In the genomic region with DNA sequence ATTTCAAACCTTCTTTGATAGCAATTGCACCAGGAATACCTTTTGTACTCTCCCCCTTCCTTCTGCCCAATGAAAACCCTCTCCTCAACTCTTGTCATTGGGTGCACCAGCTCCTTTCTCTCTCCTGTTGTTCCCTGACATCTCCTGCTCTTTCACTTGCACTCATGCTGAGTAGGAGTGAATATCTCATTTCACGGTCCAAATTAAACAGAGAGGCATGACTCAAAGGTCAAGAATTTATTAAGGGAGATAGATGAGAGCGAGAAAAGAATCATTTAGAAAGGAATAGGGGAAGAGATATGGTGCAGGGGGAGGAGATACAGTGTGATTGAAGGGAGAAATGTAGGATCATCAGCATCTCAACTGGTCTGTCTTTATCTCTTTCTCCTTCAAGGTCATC, we compare ENCODE assay signal across 13 cellular contexts. TPM values are rescaled to one million over a fixed set of nuclear protein-coding genes. Genes with fewer than 3 reads are reported as not detected.
DNase-seq lines count a peak whose midpoint lies in the region; ATAC-seq, FAIRE-seq and TF ChIP-seq lines count a peak whose summit lies in the region.
"Had no signal": no experiment of that assay in that cellular context is flagged by ENCODE, and none has a peak within 500 bp of the region (broad histone marks: within the 10 kb centered on the region; RNA-seq: fewer than 3 reads in every experiment).

No MANE protein-coding gene starts in this region.

- no peaks in the 10 kb centered on the region for H3K79me1 ChIP-seq in mesendoderm (ENCODE audit: low read length)

- H3K9ac ChIP-seq in astrocyte (ENCODE audit: low read length) (no peak overlapping the region), mesendoderm (ENCODE audit: low read length) (no peak overlapping the region)

- H3K56ac ChIP-seq in mesendoderm (ENCODE audit: low read length), result no peak overlapping the region

- no peak for DNase-seq in CD8-positive, alpha-beta T cell
- DNase-seq in LHCN-M2 (ENCODE audit: low read depth), result peak; percentile 29
- DNase-seq in astrocyte (ENCODE audit: low read depth), result peak; percentile 31
- DNase-seq in mesendoderm, result peak; percentile 13
- DNase-seq in stimulated activated CD4-positive, alpha-beta T cell treated with anti-CD3 and anti-CD28 coated beads, Interleukin-4, amount 100 ng/mL, for 24 hours, result no peak
- DNase-seq in GM03348 (ENCODE audit: low spot score), result no peak
- no peak for DNase-seq in stimulated activated CD4-positive, alpha-beta T cell treated with anti-CD3 and anti-CD28 coated beads, Interleukin-15, amount 100 ng/mL, for 24 hours
- no peak for DNase-seq in stimulated activated CD4-positive, alpha-beta T cell treated with anti-CD3 and anti-CD28 coated beads, Interleukin-12 subunit alpha, Interleukin-12 subunit beta, amount 100 ng/mL, for 4 hours
- DNase-seq: Calu3, NCI-H146, stomach had no signal

- H3K4me3 Mint-ChIP-seq in CD8-positive, alpha-beta T cell, result no peak overlapping the region
- no peak overlapping the region for H3K4me3 Mint-ChIP-seq in astrocyte (ENCODE audit: unreplicated experiment)

- H3K4me2 ChIP-seq in astrocyte (ENCODE audit: low read length) (peak overlapping the region; percentile 30), mesendoderm (ENCODE audit: low read length) (no peak overlapping the region)

- H4K20me1 ChIP-seq in astrocyte (ENCODE audit: insufficient read depth, low read length), result no peaks in the 10 kb centered on the region

- no peak overlapping the region for H2BK15ac ChIP-seq in mesendoderm (replicated peaks; ENCODE audit: low read depth)

- TF ChIP-seq CTCF in CD8-positive, alpha-beta T cell (IDR thresholded peaks at IDR 0.05), result no peak
- TF ChIP-seq CTCF in astrocyte (IDR thresholded peaks at IDR 0.05; ENCODE audit: insufficient read depth, low read depth, low read length), result no peak

- H3K79me2 ChIP-seq in astrocyte (ENCODE audit: insufficient read depth, low read length) (no peaks in the 10 kb centered on the region), mesendoderm (ENCODE audit: control insufficient read depth, insufficient read depth, low read length) (no peaks in the 10 kb centered on the region)

- H3K4me1 ChIP-seq in CD8-positive, alpha-beta T cell (ENCODE audit: insufficient read depth, low read length), result no peaks in the 10 kb centered on the region
- H3K4me1 ChIP-seq in astrocyte (ENCODE audit: insufficient read depth, low read length), result peaks cover 6% of the 10 kb centered on the region
- H3K4me1 ChIP-seq in mesendoderm (ENCODE audit: control insufficient read depth, low read depth, low read length), result no peaks in the 10 kb centered on the region

- H3K27ac Mint-ChIP-seq in CD8-positive, alpha-beta T cell, result peak overlapping the region; percentile 50
- no peak overlapping the region for H3K27ac Mint-ChIP-seq in astrocyte (ENCODE audit: unreplicated experiment)

- CTCF ChIA-PET in CD8-positive, alpha-beta T cell (lab: Charles Lee), result no interaction called here

- no peak for FAIRE-seq in astrocyte (lab: Jason Lieb, UNC)

- no peak overlapping the region for H3K4ac ChIP-seq in mesendoderm (ENCODE audit: low read depth, low read length)

- no peak overlapping the region for H2AK5ac ChIP-seq in mesendoderm (ENCODE audit: low read length)

- H3K27ac ChIP-seq in CD8-positive, alpha-beta T cell (ENCODE audit: low read depth, low read length), result no peak overlapping the region
- H3K27ac ChIP-seq in astrocyte (ENCODE audit: low read depth, low read length) (no peak overlapping the region), mesendoderm (ENCODE audit: low read depth, low read length) (no peak overlapping the region)
- H3K27ac ChIP-seq: stomach had no signal

- intact Hi-C loops in CD8-positive, alpha-beta T cell (cut with DNase I, micrococcal nuclease), result no loop called here

- no peak overlapping the region for H2BK5ac ChIP-seq in mesendoderm (ENCODE audit: low read length)

- no peak overlapping the region for H4K8ac ChIP-seq in mesendoderm (ENCODE audit: low read depth, low read length)

- peaks cover 25% of the 10 kb centered on the region for H3K4me1 Mint-ChIP-seq in CD8-positive, alpha-beta T cell (ENCODE audit: low read depth)
- peaks cover 7% of the 10 kb centered on the region for H3K4me1 Mint-ChIP-seq in astrocyte (ENCODE audit: low read depth, unreplicated experiment)

- no peak overlapping the region for H2BK120ac ChIP-seq in mesendoderm (ENCODE audit: low read depth, low read length)

- ATAC-seq in CD8-positive, alpha-beta T cell, result no peak
- ATAC-seq: HCT116 had no signal

- H3K27me3 ChIP-seq in CD8-positive, alpha-beta T cell (ENCODE audit: insufficient read depth, low read length), result no peaks in the 10 kb centered on the region
- H3K27me3 ChIP-seq in astrocyte (ENCODE audit: insufficient read depth, low read length), result no peaks in the 10 kb centered on the region
- H3K27me3 ChIP-seq in mesendoderm (ENCODE audit: insufficient read depth, low read length, poor library complexity), result no peaks in the 10 kb centered on the region
- H3K27me3 ChIP-seq: stomach had no signal

- H3K4me3 ChIP-seq in CD8-positive, alpha-beta T cell (ENCODE audit: low read depth, low read length), result no peak overlapping the region
- H3K4me3 ChIP-seq in astrocyte (ENCODE audit: insufficient read depth, low read depth, low read length) (no peak overlapping the region), mesendoderm (ENCODE audit: low read length) (no peak overlapping the region)
- H3K4me3 ChIP-seq: stomach had no signal

- H4K5ac ChIP-seq in mesendoderm (ENCODE audit: low read length), result no peak overlapping the region

- H3K18ac ChIP-seq in mesendoderm (ENCODE audit: low read length), result no peak overlapping the region

- POLR2A ChIA-PET in CD8-positive, alpha-beta T cell (lab: Charles Lee), result no interaction called here

- no peaks in the 10 kb centered on the region for H3K27me3 Mint-ChIP-seq in CD8-positive, alpha-beta T cell (ENCODE audit: low read depth)
- H3K27me3 Mint-ChIP-seq in astrocyte (ENCODE audit: low read depth, unreplicated experiment), result no peaks in the 10 kb centered on the region

- H3K9me3 ChIP-seq in CD8-positive, alpha-beta T cell (ENCODE audit: low read length), result no peaks in the 10 kb centered on the region
- no peaks in the 10 kb centered on the region for H3K9me3 ChIP-seq in astrocyte (ENCODE audit: insufficient read depth, low read depth, low read length)
- H3K9me3 ChIP-seq: stomach had no signal

- peaks cover 69% of the 10 kb centered on the region for H3K36me3 Mint-ChIP-seq in CD8-positive, alpha-beta T cell
- H3K36me3 Mint-ChIP-seq in astrocyte (ENCODE audit: low read depth, unreplicated experiment), result peaks cover 41% of the 10 kb centered on the region

- WGBS in mesendoderm (ENCODE audit: extremely low coverage, insufficient coverage, low lambda C conversion rate), result 100% methylated on average over 1 of the region's 2 CpGs

- no peak overlapping the region for H3K23ac ChIP-seq in mesendoderm (ENCODE audit: low read length)

- H2AFZ ChIP-seq in astrocyte (ENCODE audit: low read depth, low read length), result no peak overlapping the region

- no peaks in the 10 kb centered on the region for H3K9me3 Mint-ChIP-seq in CD8-positive, alpha-beta T cell
- no peaks in the 10 kb centered on the region for H3K9me3 Mint-ChIP-seq in astrocyte (ENCODE audit: unreplicated experiment)

- peaks cover 40% of the 10 kb centered on the region for H3K36me3 ChIP-seq in CD8-positive, alpha-beta T cell (ENCODE audit: insufficient read depth, low read length)
- H3K36me3 ChIP-seq in astrocyte (ENCODE audit: insufficient read depth, low read length), result peaks cover 35% of the 10 kb centered on the region
- H3K36me3 ChIP-seq in mesendoderm (ENCODE audit: control insufficient read depth, insufficient read depth, low read length), result no peaks in the 10 kb centered on the region

RNA-seq across cellular contexts. Expression of a gene that starts 22.1 kb away (rescaled TPM):
- under 1 TPM; 0.22 to 0.43 TPM for total RNA-seq in CD8-positive, alpha-beta T cell
- total RNA-seq in LHCN-M2 (2014; rRNA removed), result 0.71 TPM in 1 of 2 replicates, not detected in the other
- not detected for polyA plus RNA-seq in LHCN-M2 (2012)
- total RNA-seq in astrocyte, result 1.3 and 1.5 TPM in 2 replicates
- 0.94 TPM for polyA plus RNA-seq in mesendoderm (2013, experiment 1 of 2)
- 0.97 TPM for polyA plus RNA-seq in mesendoderm (2013, experiment 2 of 2)
- total RNA-seq: Calu3, osteocyte had no signal

RNA-seq across cellular contexts. Expression of a gene that starts 44.7 kb away (rescaled TPM):
- 10 to 100 TPM; 26.1 to 32.1 TPM for total RNA-seq in CD8-positive, alpha-beta T cell
- total RNA-seq in LHCN-M2 (2014; rRNA removed) (62.2 and 106 TPM in 2 replicates), astrocyte (109 and 125 TPM in 2 replicates)
- 54.6 TPM for polyA plus RNA-seq in LHCN-M2 (2012)
- polyA plus RNA-seq in mesendoderm (2013, experiment 1 of 2), result 1.6 TPM
- polyA plus RNA-seq in mesendoderm (2013, experiment 2 of 2), result 1.3 TPM

Comparison
In these comparisons a context has a peak if more than half of its experiments do, and no peak if none do; other contexts are left out.
1. DNase-seq: peak in LHCN-M2 (single experiment), astrocyte (single experiment) and mesendoderm (single experiment); none in CD8-positive, alpha-beta T cell (0 of 7), stimulated activated CD4-positive, alpha-beta T cell treated with anti-CD3 and anti-CD28 coated beads, Interleukin-4, amount 100 ng/mL, for 24 hours (single experiment), GM03348 (single experiment), stimulated activated CD4-positive, alpha-beta T cell treated with anti-CD3 and anti-CD28 coated beads, Interleukin-15, amount 100 ng/mL, for 24 hours (single experiment) and stimulated activated CD4-positive, alpha-beta T cell treated with anti-CD3 and anti-CD28 coated beads, Interleukin-12 subunit alpha, Interleukin-12 subunit beta, amount 100 ng/mL, for 4 hours (single experiment).